Comparison of ENCODE assay signal across 8 cellular contexts in the genomic region with DNA sequence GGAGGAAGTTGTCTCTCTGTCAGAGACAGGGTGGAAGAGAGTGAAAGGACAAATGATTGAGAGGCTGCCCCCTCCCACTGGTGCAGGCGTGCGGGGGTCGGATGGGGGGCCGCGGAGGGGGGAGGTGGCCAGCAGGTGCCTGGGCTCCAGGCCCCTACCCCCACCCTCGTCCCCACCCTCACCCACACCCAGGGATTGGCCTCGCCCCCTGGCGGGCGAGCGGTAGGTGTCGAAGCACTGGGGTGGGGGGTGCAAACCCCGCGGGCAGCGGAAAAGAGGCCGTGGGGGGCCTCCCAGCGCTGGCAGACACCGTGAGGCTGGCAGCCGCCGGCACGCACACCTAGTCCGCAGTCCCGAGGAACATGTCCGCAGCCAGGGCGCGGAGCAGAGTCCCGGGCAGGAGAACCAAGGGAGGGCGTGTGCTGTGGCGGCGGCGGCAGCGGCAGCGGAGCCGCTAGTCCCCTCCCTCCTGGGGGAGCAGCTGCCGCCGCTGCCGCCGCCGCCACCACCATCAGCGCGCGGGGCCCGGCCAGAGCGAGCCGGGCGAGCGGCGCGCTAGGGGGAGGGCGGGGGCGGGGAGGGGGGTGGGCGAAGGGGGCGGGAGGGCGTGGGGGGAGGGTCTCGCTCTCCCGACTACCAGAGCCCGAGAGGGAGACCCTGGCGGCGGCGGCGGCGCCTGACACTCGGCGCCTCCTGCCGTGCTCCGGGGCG. TPM values are rescaled to one million over a fixed set of nuclear protein-coding genes. Genes with fewer than 3 reads are reported as not detected.
DNase-seq lines count a peak whose midpoint lies in the region; ATAC-seq, FAIRE-seq and TF ChIP-seq lines count a peak whose summit lies in the region.

KAT2B (plus strand) TSS at position 682 of the 711 bp plus-strand sequence. CDS start 32 bp downstream, outside the sequence.

- peak within 1 kb of the TSS; percentile 98 for H3K4me3 Mint-ChIP-seq in activated T-helper 17 cell treated with anti-CD3 and anti-CD28 coated beads, Interleukin-2, amount 50 U/mL, for 72 hours
- H3K4me3 Mint-ChIP-seq in natural killer cell treated with Interleukin-12 subunit alpha and Interleukin-12 subunit beta and Interleukin-15 and Interleukin-18, amount 100 ng/mL, for 72 hours: peak within 1 kb of the TSS; percentile 87
- H3K4me3 Mint-ChIP-seq in stimulated activated naive CD8-positive, alpha-beta T cell treated with anti-CD3 and anti-CD28 coated beads, Interleukin-15, Interleukin-2, amounts not matched to agents 100 ng/mL and 50 ng/mL, for 24 hours: peak within 1 kb of the TSS; percentile 91

- TF ChIP-seq CTCF in HL-60 (IDR thresholded peaks at IDR 0.05; ENCODE audit: insufficient read depth, low read length) (peak; percentile 15), fibroblast of mammary gland (conservative IDR thresholded peaks at IDR 0.05; ENCODE audit: control insufficient read depth, insufficient read depth, low read depth, low read length) (peak; percentile 35)

- H3K27ac Mint-ChIP-seq in activated T-helper 17 cell treated with anti-CD3 and anti-CD28 coated beads, Interleukin-2, amount 50 U/mL, for 72 hours: peak within 1 kb of the TSS; percentile 98
- H3K27ac Mint-ChIP-seq in natural killer cell treated with Interleukin-12 subunit alpha and Interleukin-12 subunit beta and Interleukin-15 and Interleukin-18, amount 100 ng/mL, for 72 hours: peak within 1 kb of the TSS; percentile 90 to 99
- H3K27ac Mint-ChIP-seq in stimulated activated naive CD8-positive, alpha-beta T cell treated with anti-CD3 and anti-CD28 coated beads, Interleukin-15, Interleukin-2, amounts not matched to agents 100 ng/mL and 50 ng/mL, for 24 hours: peak within 1 kb of the TSS; percentile 89

- peaks cover 37% of the 10 kb centered on the region for H3K4me1 Mint-ChIP-seq in activated T-helper 17 cell treated with anti-CD3 and anti-CD28 coated beads, Interleukin-2, amount 50 U/mL, for 72 hours
- peaks cover 39 to 51% of the 10 kb centered on the region in 2 donors for H3K4me1 Mint-ChIP-seq in natural killer cell treated with Interleukin-12 subunit alpha and Interleukin-12 subunit beta and Interleukin-15 and Interleukin-18, amount 100 ng/mL, for 72 hours (ENCODE audit: low read depth in 2 of 2)
- peaks cover 49% of the 10 kb centered on the region for H3K4me1 Mint-ChIP-seq in stimulated activated naive CD8-positive, alpha-beta T cell treated with anti-CD3 and anti-CD28 coated beads, Interleukin-15, Interleukin-2, amounts not matched to agents 100 ng/mL and 50 ng/mL, for 24 hours (ENCODE audit: low read depth)

- ATAC-seq in GM19452 (IDR thresholded peaks at IDR 0.05; ENCODE audit: unreplicated experiment): peak; percentile 63
- ATAC-seq in activated T-helper 17 cell treated with anti-CD3 and anti-CD28 coated beads, Interleukin-2, amount 50 U/mL, for 72 hours (replicated peaks): peak; percentile 59
- peak; percentile 78 to 87 for ATAC-seq in natural killer cell treated with Interleukin-12 subunit alpha and Interleukin-12 subunit beta and Interleukin-15 and Interleukin-18, amount 100 ng/mL, for 72 hours

- H3K27me3 ChIP-seq in HL-60 (ENCODE audit: insufficient read depth, poor library complexity, severe bottlenecking): no peaks in the 10 kb centered on the region

- no peak for FAIRE-seq in RCC 7860 (lab: Jason Lieb, UNC)

- H3K27me3 Mint-ChIP-seq in activated T-helper 17 cell treated with anti-CD3 and anti-CD28 coated beads, Interleukin-2, amount 50 U/mL, for 72 hours: no peaks in the 10 kb centered on the region
- H3K27me3 Mint-ChIP-seq in natural killer cell treated with Interleukin-12 subunit alpha and Interleukin-12 subunit beta and Interleukin-15 and Interleukin-18, amount 100 ng/mL, for 72 hours: no peaks in the 10 kb centered on the region
- no peaks in the 10 kb centered on the region for H3K27me3 Mint-ChIP-seq in stimulated activated naive CD8-positive, alpha-beta T cell treated with anti-CD3 and anti-CD28 coated beads, Interleukin-15, Interleukin-2, amounts not matched to agents 100 ng/mL and 50 ng/mL, for 24 hours

- DNase-seq in COLO668 (lab: John Stamatoyannopoulos, UW; ENCODE audit: unreplicated experiment) (peak; percentile 83), HL-60 (ENCODE audit: low read depth in 1 of 2, low spot score in 1 of 2) (peak in 1 of 2 experiments; percentile 82), RCC 7860 (ENCODE audit: low spot score) (peak; percentile 19), fibroblast of mammary gland (ENCODE audit: low read depth) (peak; percentile 45)
- peak; percentile 86 for DNase-seq in natural killer cell treated with Interleukin-12 subunit alpha and Interleukin-12 subunit beta and Interleukin-15 and Interleukin-18, amount 100 ng/mL, for 72 hours (ENCODE audit: low spot score)

- peak within 1 kb of the TSS; percentile 72 for H3K4me3 ChIP-seq in HL-60 (replicated peaks; ENCODE audit: insufficient read depth, low read length)
- peak within 1 kb of the TSS; percentile 78 for H3K4me3 ChIP-seq in fibroblast of mammary gland (ENCODE audit: control insufficient read depth, low read depth, low read length)

- H3K27ac ChIP-seq in HL-60 (replicated peaks): peak within 1 kb of the TSS; percentile 91

- peaks cover 53% of the 10 kb centered on the region for H3K36me3 Mint-ChIP-seq in activated T-helper 17 cell treated with anti-CD3 and anti-CD28 coated beads, Interleukin-2, amount 50 U/mL, for 72 hours (ENCODE audit: low read depth)
- no peaks in the 10 kb centered on the region for H3K36me3 Mint-ChIP-seq in natural killer cell treated with Interleukin-12 subunit alpha and Interleukin-12 subunit beta and Interleukin-15 and Interleukin-18, amount 100 ng/mL, for 72 hours
- H3K36me3 Mint-ChIP-seq in stimulated activated naive CD8-positive, alpha-beta T cell treated with anti-CD3 and anti-CD28 coated beads, Interleukin-15, Interleukin-2, amounts not matched to agents 100 ng/mL and 50 ng/mL, for 24 hours (ENCODE audit: low read depth): no peaks in the 10 kb centered on the region

- H3K9me3 Mint-ChIP-seq in activated T-helper 17 cell treated with anti-CD3 and anti-CD28 coated beads, Interleukin-2, amount 50 U/mL, for 72 hours: no peaks in the 10 kb centered on the region
- no peaks in the 10 kb centered on the region for H3K9me3 Mint-ChIP-seq in natural killer cell treated with Interleukin-12 subunit alpha and Interleukin-12 subunit beta and Interleukin-15 and Interleukin-18, amount 100 ng/mL, for 72 hours
- no peaks in the 10 kb centered on the region for H3K9me3 Mint-ChIP-seq in stimulated activated naive CD8-positive, alpha-beta T cell treated with anti-CD3 and anti-CD28 coated beads, Interleukin-15, Interleukin-2, amounts not matched to agents 100 ng/mL and 50 ng/mL, for 24 hours

RNA-seq across cellular contexts. Expression of gene KAT2B, which starts in this region (rescaled TPM):
- 100 to 1,000 TPM; 109 to 143 TPM for total RNA-seq in activated T-helper 17 cell treated with anti-CD3 and anti-CD28 coated beads, Interleukin-2, amount 50 U/mL, for 72 hours
- 10 to 100 TPM; 78.4 to 88.3 TPM for total RNA-seq in natural killer cell treated with Interleukin-12 subunit alpha and Interleukin-12 subunit beta and Interleukin-15 and Interleukin-18, amount 100 ng/mL, for 72 hours
